Comparison of ENCODE assay signal across 21 cellular contexts in the genomic region with DNA sequence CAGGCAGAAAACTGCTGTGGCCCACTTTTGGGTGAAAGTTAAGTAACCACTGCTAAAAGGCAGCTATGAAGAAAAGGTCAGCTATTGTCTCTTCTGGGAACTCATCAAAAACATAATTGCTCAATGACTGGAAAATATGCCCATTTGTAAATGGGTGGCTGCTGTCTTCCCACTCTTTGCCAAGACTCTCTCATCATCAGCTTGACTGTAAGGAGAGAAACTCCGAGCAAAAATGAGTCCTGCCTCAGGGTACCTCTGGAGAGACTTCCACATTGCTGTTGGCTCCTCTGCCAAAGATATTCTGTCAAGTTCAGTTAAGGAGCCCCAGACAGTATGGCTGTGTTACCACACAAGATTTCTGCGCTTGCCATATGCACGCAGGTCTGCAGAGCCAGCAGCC.
"Had no signal": no experiment of that assay in that cellular context is flagged by ENCODE, and none has a peak within 500 bp of the region (broad histone marks: within the 10 kb centered on the region; RNA-seq: fewer than 3 reads in every experiment).

No MANE protein-coding gene starts in this region.

- H3K4me3 ChIP-seq: breast epithelium, colonic mucosa, heart right ventricle, right lobe of liver, smooth muscle cell, upper lobe of left lung had no signal

- H3K9ac ChIP-seq: parathyroid adenoma had no signal

- DNase-seq: activated CD4-positive, alpha-beta memory T cell treated with anti-CD3 and anti-CD28 coated beads for 36 hours; activated CD4-positive, alpha-beta T cell treated with anti-CD3 and anti-CD28 coated beads for 48 hours; activated effector memory CD4-positive, alpha-beta T cell treated with Interleukin-2 at 50 U/mL for 16 hours; activated naive CD4-positive, alpha-beta T cell treated with anti-CD3 and anti-CD28 coated beads for 36 hours; activated naive CD8-positive, alpha-beta T cell treated with anti-CD3 and anti-CD28 coated beads, Interleukin-2, amount 10 ng/mL, durations not matched to agents 7 days and 5 days; activated T-cell treated with anti-CD3 and anti-CD28 coated beads, Interleukin-2, amount 50 U/mL, for 48 hours; amniotic stem cell; colonic mucosa; endodermal cell; foreskin fibroblast; heart right ventricle; islet precursor cell; left cardiac atrium; right lobe of liver; stimulated activated CD4-positive, alpha-beta T cell treated with anti-CD3 and anti-CD28 coated beads, Interleukin-15, amount 100 ng/mL, for 24 hours; stimulated activated naive CD4-positive, alpha-beta T cell; T-helper 17 cell; upper lobe of left lung had no signal

- H3K27me3 ChIP-seq: breast epithelium, colonic mucosa, right lobe of liver, upper lobe of left lung had no signal

- H3K36me3 ChIP-seq: breast epithelium, colonic mucosa, heart right ventricle, right lobe of liver, upper lobe of left lung had no signal

- H3K4me1 ChIP-seq: breast epithelium, colonic mucosa, parathyroid adenoma, upper lobe of left lung had no signal

- H3K4me2 ChIP-seq: smooth muscle cell had no signal

- H3K27ac ChIP-seq: colonic mucosa, parathyroid adenoma, right lobe of liver, upper lobe of left lung had no signal

- H3K9me3 ChIP-seq: breast epithelium, colonic mucosa, heart right ventricle, right lobe of liver, upper lobe of left lung had no signal

- H2AFZ ChIP-seq: parathyroid adenoma had no signal

- H3K79me2 ChIP-seq: parathyroid adenoma had no signal
